In genomic region chr19:2785244-2786000, GRCh38 we compare ENCODE assay signal across 8 cellular contexts. TPM values are rescaled to one million over a fixed set of nuclear protein-coding genes. Genes with fewer than 3 reads are reported as not detected.
DNase-seq lines count a peak whose midpoint lies in the region; ATAC-seq and TF ChIP-seq lines count a peak whose summit lies in the region.

Gene THOP1 (plus strand): TSS chr19:2785503. CDS start chr19:2785663, 160 bp downstream.

- H3K9me2 ChIP-seq in DOHH2 (replicated peaks; ENCODE audit: control insufficient read depth, low read length): no peaks in the 10 kb centered on the region

- intact Hi-C loops in activated T-helper 2 cell treated with anti-CD3 and anti-CD28 coated beads, Interferon-gamma antibody, Interleukin-2, Interleukin-4, amounts not matched to agents 10 μg/mL and 5 μg/mL and 100 μg/mL, durations not matched to agents 14 hours and 24 hours and 36 hours (cut with micrococcal nuclease): loop anchor here (1.0 kb wide), 1 partner anchor 400 kb away; the partner anchor contains the start of gene NCLN

- no peak for TF ChIP-seq CTCF in DOHH2 (IDR thresholded peaks at IDR 0.05; ENCODE audit: low read depth, low read length, poor library complexity, severe bottlenecking)
- TF ChIP-seq CTCF in RWPE2 (IDR thresholded peaks at IDR 0.05; ENCODE audit: poor library complexity, severe bottlenecking): no peak
- no peak for TF ChIP-seq CTCF in fibroblast of mammary gland (conservative IDR thresholded peaks at IDR 0.05; ENCODE audit: control insufficient read depth, insufficient read depth, low read depth, low read length)

- H3K27me3 Mint-ChIP-seq in activated T-helper 2 cell treated with anti-CD3 and anti-CD28 coated beads, Interferon-gamma antibody, Interleukin-2, Interleukin-4, amounts not matched to agents 10 μg/mL and 5 μg/mL and 100 μg/mL, durations not matched to agents 14 hours and 24 hours and 36 hours (ENCODE audit: low read depth): no peaks in the 10 kb centered on the region
- H3K27me3 Mint-ChIP-seq in naive thymus-derived CD8-positive, alpha-beta T cell: no peaks in the 10 kb centered on the region

- ATAC-seq in RWPE2 (ENCODE audit: low read depth): peak; percentile 88
- ATAC-seq in naive thymus-derived CD8-positive, alpha-beta T cell: peak; percentile 88 to 89

- peak within 1 kb of the TSS; percentile 69 for H3K27ac Mint-ChIP-seq in activated T-helper 2 cell treated with anti-CD3 and anti-CD28 coated beads, Interferon-gamma antibody, Interleukin-2, Interleukin-4, amounts not matched to agents 10 μg/mL and 5 μg/mL and 100 μg/mL, durations not matched to agents 14 hours and 24 hours and 36 hours
- peak within 1 kb of the TSS; percentile 22 to 98 (median 86) for H3K27ac Mint-ChIP-seq in naive thymus-derived CD8-positive, alpha-beta T cell

- H3K4me1 ChIP-seq in DOHH2 (ENCODE audit: control insufficient read depth, low read length) (peaks cover 68% of the 10 kb centered on the region), RWPE2 (ENCODE audit: insufficient read depth, poor library complexity, severe bottlenecking) (peaks cover 5% of the 10 kb centered on the region)

- H3K9me3 ChIP-seq in DOHH2 (ENCODE audit: control insufficient read depth, insufficient read depth, low read length) (no peaks in the 10 kb centered on the region), RWPE2 (ENCODE audit: severe bottlenecking) (no peaks in the 10 kb centered on the region)

- H3K27ac ChIP-seq in DOHH2 (ENCODE audit: low read depth, low read length) (peak within 1 kb of the TSS; percentile 81), RWPE2 (ENCODE audit: poor library complexity, severe bottlenecking) (peak within 1 kb of the TSS; percentile 23)

- H3K4me3 ChIP-seq in DOHH2 (ENCODE audit: low read length) (peak within 1 kb of the TSS; percentile 97), RWPE2 (ENCODE audit: severe bottlenecking) (peak within 1 kb of the TSS; percentile 94), fibroblast of mammary gland (ENCODE audit: control insufficient read depth, low read depth, low read length) (peak within 1 kb of the TSS; percentile 81)

- peaks cover 5% of the 10 kb centered on the region for H3F3A ChIP-seq in DOHH2 (ENCODE audit: control insufficient read depth, insufficient read depth)

- peak within 1 kb of the TSS; percentile 93 for H3K4me2 ChIP-seq in DOHH2 (ENCODE audit: low read length)

- H4K20me1 ChIP-seq in DOHH2 (ENCODE audit: control insufficient read depth, insufficient read depth, low read depth, low read length): peaks cover 26% of the 10 kb centered on the region

- peaks cover 84% of the 10 kb centered on the region for H3K79me2 ChIP-seq in DOHH2 (ENCODE audit: control insufficient read depth, low read length)

- no peaks in the 10 kb centered on the region for H3K27me3 ChIP-seq in DOHH2 (ENCODE audit: control insufficient read depth, low read length)
- no peaks in the 10 kb centered on the region for H3K27me3 ChIP-seq in RWPE2 (ENCODE audit: insufficient read depth, poor library complexity, severe bottlenecking)

- no peaks in the 10 kb centered on the region for H3K9me3 Mint-ChIP-seq in activated T-helper 2 cell treated with anti-CD3 and anti-CD28 coated beads, Interferon-gamma antibody, Interleukin-2, Interleukin-4, amounts not matched to agents 10 μg/mL and 5 μg/mL and 100 μg/mL, durations not matched to agents 14 hours and 24 hours and 36 hours
- H3K9me3 Mint-ChIP-seq in naive thymus-derived CD8-positive, alpha-beta T cell: no peaks in the 10 kb centered on the region

- H3K36me3 Mint-ChIP-seq in activated T-helper 2 cell treated with anti-CD3 and anti-CD28 coated beads, Interferon-gamma antibody, Interleukin-2, Interleukin-4, amounts not matched to agents 10 μg/mL and 5 μg/mL and 100 μg/mL, durations not matched to agents 14 hours and 24 hours and 36 hours (ENCODE audit: low read depth): peaks cover 32% of the 10 kb centered on the region
- peaks cover 0 to 4% (median 0%) of the 10 kb centered on the region in 3 donors for H3K36me3 Mint-ChIP-seq in naive thymus-derived CD8-positive, alpha-beta T cell

- DNase-seq in GOT3 (lab: John Stamatoyannopoulos, UW): peak; percentile 94
- peak; percentile 98 for DNase-seq in LoVo (ENCODE audit: low spot score)
- DNase-seq in RWPE2 (ENCODE audit: low spot score): peak; percentile 99
- DNase-seq in activated T-helper 2 cell treated with anti-CD3 and anti-CD28 coated beads, Interferon-gamma antibody, Interleukin-2, Interleukin-4, amounts not matched to agents 10 μg/mL and 5 μg/mL and 100 μg/mL, durations not matched to agents 14 hours and 24 hours and 36 hours (ENCODE audit: low spot score): peak; percentile 98
- DNase-seq in fibroblast of mammary gland (ENCODE audit: low read depth): peak; percentile 99
- DNase-seq in naive thymus-derived CD8-positive, alpha-beta T cell: peak; percentile 90 to 99 (median 98)
- DNase-seq in stimulated activated naive CD4-positive, alpha-beta T cell (lab: John Stamatoyannopoulos, UW): peak; percentile 91 to 99 (median 97)

- POLR2A ChIA-PET in naive thymus-derived CD8-positive, alpha-beta T cell (lab: Charles Lee): interaction anchor here (0.5 to 1.5 kb wide), 9 partner anchors 9 to 1517 kb away, joined by 3 to 6 read pairs (median 3); partner anchors contain the start of genes GADD45B, LMNB2 and ZNF57

- H3K36me3 ChIP-seq in DOHH2 (ENCODE audit: control insufficient read depth, low read length): peaks cover 59% of the 10 kb centered on the region
- H3K36me3 ChIP-seq in RWPE2 (ENCODE audit: low read depth): peaks cover 22% of the 10 kb centered on the region

- H3K4me3 Mint-ChIP-seq in activated T-helper 2 cell treated with anti-CD3 and anti-CD28 coated beads, Interferon-gamma antibody, Interleukin-2, Interleukin-4, amounts not matched to agents 10 μg/mL and 5 μg/mL and 100 μg/mL, durations not matched to agents 14 hours and 24 hours and 36 hours (ENCODE audit: low read depth): peak within 1 kb of the TSS; percentile 99
- peak within 1 kb of the TSS; percentile 77 to 93 (median 86) for H3K4me3 Mint-ChIP-seq in naive thymus-derived CD8-positive, alpha-beta T cell

- H3K4me1 Mint-ChIP-seq in activated T-helper 2 cell treated with anti-CD3 and anti-CD28 coated beads, Interferon-gamma antibody, Interleukin-2, Interleukin-4, amounts not matched to agents 10 μg/mL and 5 μg/mL and 100 μg/mL, durations not matched to agents 14 hours and 24 hours and 36 hours (ENCODE audit: low read depth): peaks cover 33% of the 10 kb centered on the region
- peaks cover 23 to 61% (median 48%) of the 10 kb centered on the region in 4 donors for H3K4me1 Mint-ChIP-seq in naive thymus-derived CD8-positive, alpha-beta T cell

RNA-seq across cellular contexts. Expression of gene THOP1, which starts in this region (rescaled TPM):
- 178 TPM in 2 replicates for total RNA-seq in activated T-helper 2 cell treated with anti-CD3 and anti-CD28 coated beads, Interferon-gamma antibody, Interleukin-2, Interleukin-4, amounts not matched to agents 10 μg/mL and 5 μg/mL and 100 μg/mL, durations not matched to agents 14 hours and 24 hours and 36 hours
- total RNA-seq in naive thymus-derived CD8-positive, alpha-beta T cell: 10 to 100 TPM; 33.0 to 40.6 TPM
- polyA plus RNA-seq in naive thymus-derived CD8-positive, alpha-beta T cell: 10 to 100 TPM; 28.8 to 38.6 (median 37.8) TPM

Comparison
In these comparisons a context has a peak if more than half of its experiments do, and no peak if none do; other contexts are left out.
1. Peak in every context shown above with its lines: DNase-seq, ATAC-seq, H3K4me3 ChIP-seq and H3K27ac ChIP-seq.